18 cellular contexts compared by ENCODE assay signal in the genomic region with DNA sequence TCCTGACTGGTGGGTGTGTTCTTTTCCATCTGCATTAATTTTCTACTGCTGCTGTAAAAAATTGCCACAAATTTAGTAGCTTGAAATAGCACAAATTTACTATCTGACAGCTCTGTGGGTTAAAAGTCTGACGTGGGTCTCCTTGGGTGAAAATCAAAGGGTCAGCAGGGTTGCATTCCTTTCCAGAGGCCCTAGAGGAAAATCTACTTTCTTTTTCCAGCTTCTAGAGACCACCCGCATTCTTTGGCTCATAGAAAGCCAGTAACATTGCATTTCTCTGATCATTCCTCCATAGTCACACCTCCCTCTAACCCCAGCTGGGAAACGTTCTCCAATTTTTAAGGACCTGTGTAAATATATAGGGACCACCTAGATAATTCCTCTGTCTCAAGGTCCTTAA.
DNase-seq lines count a peak whose midpoint lies in the region; TF ChIP-seq lines count a peak whose summit lies in the region.
"Had no signal": no experiment of that assay in that cellular context is flagged by ENCODE, and none has a peak within 500 bp of the region (broad histone marks: within the 10 kb centered on the region; RNA-seq: fewer than 3 reads in every experiment).

No MANE protein-coding gene starts in this region.

- H3K79me2 ChIP-seq in neural progenitor cell (ENCODE audit: low read depth): no peaks in the 10 kb centered on the region

- H3K4me2 ChIP-seq in neural progenitor cell: no peak overlapping the region
- H3K4me2 ChIP-seq: GM23338 had no signal

- H3K9me3 Mint-ChIP-seq in neural progenitor cell: peaks cover 3% of the 10 kb centered on the region
- H3K9me3 Mint-ChIP-seq in type B pancreatic cell: peaks cover 16% of the 10 kb centered on the region
- peaks cover 0 to 2% (median 0%) of the 10 kb centered on the region in 7 donors for H3K9me3 Mint-ChIP-seq in CD14-positive monocyte
- H3K9me3 Mint-ChIP-seq: CD4-positive, CD25-positive, alpha-beta regulatory T cell; CD8-positive, alpha-beta T cell; GM23338; H9 had no signal

- H3K4me1 Mint-ChIP-seq in neural progenitor cell (peaks cover 13% of the 10 kb centered on the region), type B pancreatic cell (ENCODE audit: unreplicated experiment) (peaks cover 44% of the 10 kb centered on the region), CD14-positive monocyte (peaks cover 13% of the 10 kb centered on the region)
- H3K4me1 Mint-ChIP-seq: CD4-positive, CD25-positive, alpha-beta regulatory T cell; GM23338 had no signal

- peak; percentile 50 for DNase-seq in astrocyte of the cerebellum (ENCODE audit: low read depth)
- DNase-seq in left kidney (ENCODE audit: low read depth, low spot score): peak; percentile 76
- peak; percentile 4 for DNase-seq in neural progenitor cell (ENCODE audit: low spot score)
- DNase-seq in type B pancreatic cell (ENCODE audit: extremely low spot score, unreplicated experiment): no peak
- DNase-seq in NOMO-1 treated with dmso at 0.1 percent for 144 hours (lab: John Stamatoyannopoulos, UW; ENCODE audit: unreplicated experiment): no peak
- no peak for DNase-seq in CD14-positive monocyte (ENCODE audit: low spot score)
- DNase-seq in DMS 273 (lab: John Stamatoyannopoulos, UW; ENCODE audit: unreplicated experiment): no peak
- DNase-seq in GDM1 (lab: John Stamatoyannopoulos, UW): no peak
- DNase-seq: C1 segment of cervical spinal cord; Caco-2; CD4-positive, CD25-positive, alpha-beta regulatory T cell; CD8-positive, alpha-beta T cell; DMS 273 treated with DMSO at 0.1 percent for 48 hours; DMS79; EL; H9 had no signal

- H3K27ac Mint-ChIP-seq in neural progenitor cell (no peak overlapping the region), type B pancreatic cell (no peak overlapping the region), CD14-positive monocyte (no peak overlapping the region)
- H3K27ac Mint-ChIP-seq: CD4-positive, CD25-positive, alpha-beta regulatory T cell; CD8-positive, alpha-beta T cell; GM23338; H9 had no signal

- TF ChIP-seq CTCF in astrocyte of the cerebellum (IDR thresholded peaks at IDR 0.05; ENCODE audit: low read depth, low read length, missing control alignments): no peak
- no peak for TF ChIP-seq CTCF in neural progenitor cell (IDR thresholded peaks at IDR 0.05)
- TF ChIP-seq CTCF in type B pancreatic cell (conservative IDR thresholded peaks at IDR 0.05): no peak
- TF ChIP-seq CTCF in CD14-positive monocyte (IDR thresholded peaks at IDR 0.05): no peak

- no peaks in the 10 kb centered on the region for H3K36me3 Mint-ChIP-seq in neural progenitor cell
- H3K36me3 Mint-ChIP-seq in type B pancreatic cell: peaks cover 3% of the 10 kb centered on the region
- peaks cover 2 to 3% of the 10 kb centered on the region in 2 donors for H3K36me3 Mint-ChIP-seq in CD14-positive monocyte
- H3K36me3 Mint-ChIP-seq: CD4-positive, CD25-positive, alpha-beta regulatory T cell; CD8-positive, alpha-beta T cell had no signal

- no peak overlapping the region for H3K27ac ChIP-seq in neural progenitor cell

- no peaks in the 10 kb centered on the region for H3F3A ChIP-seq in neural progenitor cell (ENCODE audit: low read depth)

- no peaks in the 10 kb centered on the region for H3K9me3 ChIP-seq in neural progenitor cell (ENCODE audit: low read depth)
- H3K9me3 ChIP-seq: Caco-2 had no signal

- H4K20me1 ChIP-seq in neural progenitor cell (ENCODE audit: low read depth): no peaks in the 10 kb centered on the region

- H3K36me3 ChIP-seq in neural progenitor cell: no peaks in the 10 kb centered on the region

- H3K4me3 Mint-ChIP-seq in neural progenitor cell (no peak overlapping the region), type B pancreatic cell (peak overlapping the region; percentile 39), CD14-positive monocyte (no peak overlapping the region)
- H3K4me3 Mint-ChIP-seq: CD4-positive, CD25-positive, alpha-beta regulatory T cell; CD8-positive, alpha-beta T cell; GM23338; H9 had no signal

- peaks cover 4% of the 10 kb centered on the region for H3K4me1 ChIP-seq in neural progenitor cell
- H3K4me1 ChIP-seq: Caco-2 had no signal

- H3K4me3 ChIP-seq in astrocyte of the cerebellum (ENCODE audit: low read depth, low read length) (no peak overlapping the region), neural progenitor cell (no peak overlapping the region)
- H3K4me3 ChIP-seq: GM12878, GM23338 had no signal

- no peak overlapping the region for H2AFZ ChIP-seq in neural progenitor cell (replicated peaks)
- H2AFZ ChIP-seq: GM23338 had no signal

- peaks cover 8% of the 10 kb centered on the region for H3K27me3 Mint-ChIP-seq in neural progenitor cell (ENCODE audit: insufficient read depth, low read depth)
- H3K27me3 Mint-ChIP-seq in type B pancreatic cell: no peaks in the 10 kb centered on the region
- peaks cover 2 to 7% (median 3%) of the 10 kb centered on the region in 3 donors for H3K27me3 Mint-ChIP-seq in CD14-positive monocyte (ENCODE audit: low read depth in 3 of 3)

- in situ Hi-C loops in astrocyte of the cerebellum (cut with HindIII; ENCODE audit: low sequenced_read_pairs): no loop called here

- no peak overlapping the region for H3K9ac ChIP-seq in neural progenitor cell

- no peaks in the 10 kb centered on the region for H3K27me3 ChIP-seq in neural progenitor cell

- intact Hi-C loops in CD14-positive monocyte (cut with micrococcal nuclease): no loop called here

Comparison
In these comparisons a context has a peak if more than half of its experiments do, and no peak if none do; other contexts are left out.
1. DNase-seq: peak in astrocyte of the cerebellum (single experiment), left kidney (single experiment) and neural progenitor cell (single experiment); none in type B pancreatic cell (single experiment), NOMO-1 treated with dmso at 0.1 percent for 144 hours (single experiment), CD14-positive monocyte (single experiment), DMS 273 (single experiment) and GDM1 (single experiment).